ENCODE assay signal across 10 cellular contexts in the genomic region with DNA sequence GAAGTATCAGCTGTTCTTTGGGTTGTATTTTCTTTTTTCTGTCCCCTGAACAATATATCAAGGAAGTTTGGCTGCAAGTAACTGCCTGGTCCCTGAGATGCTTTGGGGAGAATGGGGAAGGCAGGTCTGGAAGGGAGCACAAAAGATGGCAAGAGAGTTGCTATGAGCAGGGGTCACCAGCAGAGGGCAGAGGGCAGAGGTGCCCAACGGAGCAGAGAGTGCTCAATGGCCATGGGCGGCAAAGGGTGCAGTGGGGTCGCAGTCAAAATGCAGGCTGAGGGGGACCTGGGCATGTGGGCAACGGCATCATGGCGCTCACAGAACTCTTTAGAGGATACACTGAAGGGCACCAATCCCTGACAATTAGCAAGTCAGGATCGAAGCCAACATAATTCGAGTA.
DNase-seq lines count a peak whose midpoint lies in the region; ATAC-seq and TF ChIP-seq lines count a peak whose summit lies in the region.
"Had no signal": no experiment of that assay in that cellular context is flagged by ENCODE, and none has a peak within 500 bp of the region (broad histone marks: within the 10 kb centered on the region; RNA-seq: fewer than 3 reads in every experiment).

No MANE protein-coding gene starts in this region.

- peaks cover 12% of the 10 kb centered on the region for H3K4me1 Mint-ChIP-seq in progenitor cell of endocrine pancreas (ENCODE audit: low read depth)

- H3K9me3 Mint-ChIP-seq in progenitor cell of endocrine pancreas (ENCODE audit: low read depth): no peaks in the 10 kb centered on the region

- H3K27ac ChIP-seq in caudate nucleus (ENCODE audit: low read depth, low read length): peak overlapping the region; percentile 46

- H3K27ac Mint-ChIP-seq in progenitor cell of endocrine pancreas: no peak overlapping the region

- TF ChIP-seq CTCF in LNCaP clone FGC (IDR thresholded peaks at IDR 0.05; ENCODE audit: control insufficient read depth, extremely low read depth, insufficient read depth): peak; percentile 36
- peak; percentile 28 for TF ChIP-seq CTCF in progenitor cell of endocrine pancreas (IDR thresholded peaks at IDR 0.05; ENCODE audit: unreplicated experiment)

- no peaks in the 10 kb centered on the region for H3K36me3 Mint-ChIP-seq in progenitor cell of endocrine pancreas (ENCODE audit: insufficient read depth)

- no peak overlapping the region for H3K4me3 ChIP-seq in LNCaP clone FGC (ENCODE audit: low read depth, low read length)

- ATAC-seq in GM21619 (IDR thresholded peaks at IDR 0.05; ENCODE audit: unreplicated experiment): no peak
- ATAC-seq: sciatic nerve had no signal

- peak; percentile 43 for DNase-seq in activated CD4-positive, alpha-beta T cell treated with anti-CD3 and anti-CD28 coated beads for 48 hours
- no peak for DNase-seq in activated CD4-positive, alpha-beta T cell treated with anti-CD3 and anti-CD28 coated beads, Interleukin-2, amount 50 U/mL, for 1 hour
- DNase-seq in LNCaP clone FGC (ENCODE audit: low read depth) (no peak), caudate nucleus (lab: John Stamatoyannopoulos, UW) (no peak), progenitor cell of endocrine pancreas (ENCODE audit: low spot score, unreplicated experiment) (no peak), EL (no peak), NCI-H1436 (lab: John Stamatoyannopoulos, UW) (no peak)
- DNase-seq: NCI-H187 had no signal

- H3K27me3 Mint-ChIP-seq in progenitor cell of endocrine pancreas: peaks cover 12% of the 10 kb centered on the region

- no peak overlapping the region for H3K4me3 Mint-ChIP-seq in progenitor cell of endocrine pancreas (ENCODE audit: low read depth)
